2 cellular contexts compared by ENCODE assay signal in the genomic region with DNA sequence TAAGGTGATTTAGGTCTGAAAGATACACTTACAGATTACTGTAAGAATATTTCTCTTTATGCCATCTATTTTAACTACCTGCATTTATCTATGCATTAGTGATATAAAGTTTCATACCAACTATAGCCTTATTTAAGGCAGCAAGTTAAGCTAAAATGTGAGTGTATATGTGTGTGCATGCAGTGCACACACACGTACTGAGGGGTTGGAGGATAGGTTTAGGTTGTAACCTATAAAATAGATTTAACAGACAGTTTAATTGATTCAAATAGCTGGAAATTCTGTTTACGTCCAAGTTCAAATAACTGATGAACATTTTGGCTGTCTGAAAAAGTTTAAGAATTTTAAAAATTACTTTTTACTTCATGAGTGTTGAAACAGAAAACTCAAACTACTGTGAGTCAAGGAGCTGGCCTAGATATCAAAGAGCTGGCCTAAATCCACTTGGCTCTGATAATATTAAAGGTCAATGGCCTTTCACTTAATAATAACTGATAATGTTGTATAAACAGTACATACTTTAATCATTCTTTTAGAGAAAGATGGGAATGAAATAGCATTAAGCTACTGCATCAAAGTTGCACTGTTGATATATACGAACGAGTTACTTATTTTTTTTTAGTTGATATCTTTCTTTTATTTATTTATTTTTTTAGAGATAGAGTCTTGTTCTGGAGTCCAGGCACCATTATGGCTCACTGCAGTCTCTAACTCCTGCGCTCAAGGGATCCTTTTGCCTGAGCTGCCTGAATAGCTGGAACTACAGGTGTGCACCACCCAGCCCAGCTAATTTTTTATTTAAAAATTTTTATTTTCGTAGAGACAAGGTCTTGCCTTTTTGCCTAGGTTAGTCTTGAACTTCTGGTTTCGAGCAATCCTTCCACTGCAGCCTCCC.
TF ChIP-seq lines count a peak whose summit lies in the region.

No MANE protein-coding gene starts in this region.

TF ChIP-seq in SK-N-SH, 30 proteins besides CTCF, POLR2A, EP300 and RAD21 (continued from another document):
- TF ChIP-seq TAF1 (IDR thresholded peaks at IDR 0.05; ENCODE audit: borderline replicate concordance, low read depth, low read length), result no peak
- TF ChIP-seq, protein P1, sequence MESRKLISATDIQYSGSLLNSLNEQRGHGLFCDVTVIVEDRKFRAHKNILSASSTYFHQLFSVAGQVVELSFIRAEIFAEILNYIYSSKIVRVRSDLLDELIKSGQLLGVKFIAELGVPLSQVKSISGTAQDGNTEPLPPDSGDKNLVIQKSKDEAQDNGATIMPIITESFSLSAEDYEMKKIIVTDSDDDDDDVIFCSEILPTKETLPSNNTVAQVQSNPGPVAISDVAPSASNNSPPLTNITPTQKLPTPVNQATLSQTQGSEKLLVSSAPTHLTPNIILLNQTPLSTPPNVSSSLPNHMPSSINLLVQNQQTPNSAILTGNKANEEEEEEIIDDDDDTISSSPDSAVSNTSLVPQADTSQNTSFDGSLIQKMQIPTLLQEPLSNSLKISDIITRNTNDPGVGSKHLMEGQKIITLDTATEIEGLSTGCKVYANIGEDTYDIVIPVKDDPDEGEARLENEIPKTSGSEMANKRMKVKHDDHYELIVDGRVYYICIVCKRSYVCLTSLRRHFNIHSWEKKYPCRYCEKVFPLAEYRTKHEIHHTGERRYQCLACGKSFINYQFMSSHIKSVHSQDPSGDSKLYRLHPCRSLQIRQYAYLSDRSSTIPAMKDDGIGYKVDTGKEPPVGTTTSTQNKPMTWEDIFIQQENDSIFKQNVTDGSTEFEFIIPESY (IDR thresholded peaks at IDR 0.05; ENCODE audit: borderline replicate concordance, low read depth), result no peak
- TF ChIP-seq, protein P2, sequence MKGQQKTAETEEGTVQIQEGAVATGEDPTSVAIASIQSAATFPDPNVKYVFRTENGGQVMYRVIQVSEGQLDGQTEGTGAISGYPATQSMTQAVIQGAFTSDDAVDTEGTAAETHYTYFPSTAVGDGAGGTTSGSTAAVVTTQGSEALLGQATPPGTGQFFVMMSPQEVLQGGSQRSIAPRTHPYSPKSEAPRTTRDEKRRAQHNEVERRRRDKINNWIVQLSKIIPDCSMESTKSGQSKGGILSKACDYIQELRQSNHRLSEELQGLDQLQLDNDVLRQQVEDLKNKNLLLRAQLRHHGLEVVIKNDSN (IDR thresholded peaks at IDR 0.05; ENCODE audit: borderline replicate concordance, low read depth), result no peak
- TF ChIP-seq MEF2A (IDR thresholded peaks at IDR 0.05; ENCODE audit: borderline replicate concordance, low read depth), result no peak
- no peak for TF ChIP-seq POLR2AphosphoS5 (IDR thresholded peaks at IDR 0.05; ENCODE audit: low read depth, low read length)
- TF ChIP-seq RFX5 (IDR thresholded peaks at IDR 0.05; ENCODE audit: low read length), result no peak
- TF ChIP-seq, protein P3, sequence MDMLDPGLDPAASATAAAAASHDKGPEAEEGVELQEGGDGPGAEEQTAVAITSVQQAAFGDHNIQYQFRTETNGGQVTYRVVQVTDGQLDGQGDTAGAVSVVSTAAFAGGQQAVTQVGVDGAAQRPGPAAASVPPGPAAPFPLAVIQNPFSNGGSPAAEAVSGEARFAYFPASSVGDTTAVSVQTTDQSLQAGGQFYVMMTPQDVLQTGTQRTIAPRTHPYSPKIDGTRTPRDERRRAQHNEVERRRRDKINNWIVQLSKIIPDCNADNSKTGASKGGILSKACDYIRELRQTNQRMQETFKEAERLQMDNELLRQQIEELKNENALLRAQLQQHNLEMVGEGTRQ (IDR thresholded peaks at IDR 0.05; ENCODE audit: borderline replicate concordance, low read depth, low read length), result no peak
- no peak for TF ChIP-seq MXI1 (IDR thresholded peaks at IDR 0.05; ENCODE audit: low read depth, low read length)
- TF ChIP-seq NRF1 (IDR thresholded peaks at IDR 0.05; ENCODE audit: low read depth, low read length), result no peak
TF ChIP-seq in SK-N-SH: peak in this region for 0.

TF ChIP-seq in SK-N-SH treated with all-trans-retinoic acid at 6 μM for 48 hours, 23 proteins besides CTCF, POLR2A, EP300 and RAD21 (continued from another document):
- TF ChIP-seq, protein P4, sequence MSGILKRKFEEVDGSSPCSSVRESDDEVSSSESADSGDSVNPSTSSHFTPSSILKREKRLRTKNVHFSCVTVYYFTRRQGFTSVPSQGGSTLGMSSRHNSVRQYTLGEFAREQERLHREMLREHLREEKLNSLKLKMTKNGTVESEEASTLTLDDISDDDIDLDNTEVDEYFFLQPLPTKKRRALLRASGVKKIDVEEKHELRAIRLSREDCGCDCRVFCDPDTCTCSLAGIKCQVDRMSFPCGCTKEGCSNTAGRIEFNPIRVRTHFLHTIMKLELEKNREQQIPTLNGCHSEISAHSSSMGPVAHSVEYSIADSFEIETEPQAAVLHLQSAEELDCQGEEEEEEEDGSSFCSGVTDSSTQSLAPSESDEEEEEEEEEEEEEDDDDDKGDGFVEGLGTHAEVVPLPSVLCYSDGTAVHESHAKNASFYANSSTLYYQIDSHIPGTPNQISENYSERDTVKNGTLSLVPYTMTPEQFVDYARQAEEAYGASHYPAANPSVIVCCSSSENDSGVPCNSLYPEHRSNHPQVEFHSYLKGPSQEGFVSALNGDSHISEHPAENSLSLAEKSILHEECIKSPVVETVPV (CRISPR knock-in tag; IDR thresholded peaks at IDR 0.05), result no peak
- TF ChIP-seq CSDC2 (CRISPR knock-in tag; IDR thresholded peaks at IDR 0.05) (no peak), RARB (CRISPR knock-in tag; IDR thresholded peaks at IDR 0.05) (no peak), TOX (CRISPR knock-in tag; IDR thresholded peaks at IDR 0.05; ENCODE audit: borderline replicate concordance) (no peak), SNAI2 (CRISPR knock-in tag; IDR thresholded peaks at IDR 0.05) (no peak), ZC3H10 (CRISPR knock-in tag; IDR thresholded peaks at IDR 0.05) (no peak), ZNF70 (CRISPR knock-in tag; IDR thresholded peaks at IDR 0.05) (no peak), ZFP3 (CRISPR knock-in tag; IDR thresholded peaks at IDR 0.05) (no peak), TCF4 (CRISPR knock-in tag; IDR thresholded peaks at IDR 0.05; ENCODE audit: borderline replicate concordance) (no peak), GLIS3 (CRISPR knock-in tag; IDR thresholded peaks at IDR 0.05) (no peak), ZNF565 (CRISPR knock-in tag; conservative IDR thresholded peaks at IDR 0.05; ENCODE audit: low read depth) (no peak)
- TF ChIP-seq, protein P5, sequence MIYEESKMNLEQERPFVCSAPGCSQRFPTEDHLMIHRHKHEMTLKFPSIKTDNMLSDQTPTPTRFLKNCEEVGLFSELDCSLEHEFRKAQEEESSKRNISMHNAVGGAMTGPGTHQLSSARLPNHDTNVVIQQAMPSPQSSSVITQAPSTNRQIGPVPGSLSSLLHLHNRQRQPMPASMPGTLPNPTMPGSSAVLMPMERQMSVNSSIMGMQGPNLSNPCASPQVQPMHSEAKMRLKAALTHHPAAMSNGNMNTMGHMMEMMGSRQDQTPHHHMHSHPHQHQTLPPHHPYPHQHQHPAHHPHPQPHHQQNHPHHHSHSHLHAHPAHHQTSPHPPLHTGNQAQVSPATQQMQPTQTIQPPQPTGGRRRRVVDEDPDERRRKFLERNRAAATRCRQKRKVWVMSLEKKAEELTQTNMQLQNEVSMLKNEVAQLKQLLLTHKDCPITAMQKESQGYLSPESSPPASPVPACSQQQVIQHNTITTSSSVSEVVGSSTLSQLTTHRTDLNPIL (CRISPR knock-in tag; IDR thresholded peaks at IDR 0.05; ENCODE audit: low read depth), result no peak
- TF ChIP-seq, protein P6, sequence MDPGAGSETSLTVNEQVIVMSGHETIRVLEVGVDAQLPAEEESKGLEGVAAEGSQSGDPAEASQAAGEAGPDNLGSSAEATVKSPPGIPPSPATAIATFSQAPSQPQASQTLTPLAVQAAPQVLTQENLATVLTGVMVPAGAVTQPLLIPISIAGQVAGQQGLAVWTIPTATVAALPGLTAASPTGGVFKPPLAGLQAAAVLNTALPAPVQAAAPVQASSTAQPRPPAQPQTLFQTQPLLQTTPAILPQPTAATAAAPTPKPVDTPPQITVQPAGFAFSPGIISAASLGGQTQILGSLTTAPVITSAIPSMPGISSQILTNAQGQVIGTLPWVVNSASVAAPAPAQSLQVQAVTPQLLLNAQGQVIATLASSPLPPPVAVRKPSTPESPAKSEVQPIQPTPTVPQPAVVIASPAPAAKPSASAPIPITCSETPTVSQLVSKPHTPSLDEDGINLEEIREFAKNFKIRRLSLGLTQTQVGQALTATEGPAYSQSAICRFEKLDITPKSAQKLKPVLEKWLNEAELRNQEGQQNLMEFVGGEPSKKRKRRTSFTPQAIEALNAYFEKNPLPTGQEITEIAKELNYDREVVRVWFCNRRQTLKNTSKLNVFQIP (CRISPR knock-in tag; IDR thresholded peaks at IDR 0.05; ENCODE audit: borderline replicate concordance, low read depth), result no peak
